ENCODE assay signal across 1 cellular context in the genomic region with DNA sequence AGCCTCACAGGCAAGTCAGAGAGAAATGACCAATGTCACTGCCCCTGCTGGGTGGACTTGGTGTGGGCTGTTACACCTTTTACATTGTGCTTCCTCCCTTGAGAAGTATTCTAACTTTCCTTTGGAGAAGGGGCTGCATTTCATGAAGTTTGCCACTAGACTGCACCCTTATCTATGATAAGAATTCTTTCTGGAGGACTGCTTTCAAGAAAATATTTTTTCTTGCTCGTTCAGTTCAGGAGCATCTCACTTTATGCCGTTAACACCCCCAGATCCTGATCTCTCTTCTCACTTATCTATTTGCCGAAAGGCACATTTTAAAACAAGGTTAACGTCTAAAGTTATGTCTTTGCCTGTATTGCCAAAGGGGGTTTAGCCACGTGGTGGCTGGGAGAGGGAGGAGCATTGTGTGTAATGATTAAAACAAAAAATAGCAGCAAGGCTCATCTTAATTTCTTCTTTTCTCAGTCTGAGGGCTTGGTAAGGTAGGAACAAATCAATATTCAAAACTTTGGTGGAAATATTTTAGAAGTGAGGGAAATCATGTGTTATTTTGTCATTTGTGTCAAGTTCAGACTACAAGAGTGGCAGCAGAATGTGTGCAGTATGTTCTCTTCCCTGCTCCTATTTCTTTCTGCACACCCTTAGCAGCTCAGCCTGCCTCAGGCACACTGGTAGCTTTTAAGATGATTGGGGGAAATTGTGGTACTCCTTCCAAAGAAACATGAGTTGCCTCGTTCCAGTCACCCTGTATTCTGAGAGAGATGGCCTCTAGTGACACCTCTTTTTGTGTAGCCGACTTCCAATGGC.
A peak's percentile ranks its signal among the peaks of the same experiment; 100 is the strongest.
TF ChIP-seq lines count a peak whose summit lies in the region.

No MANE protein-coding gene starts in this region.

TF ChIP-seq in K562, 482 proteins besides CTCF, POLR2A, EP300 and RAD21 (continued from another document):
- no peak for TF ChIP-seq TEAD1 (CRISPR knock-in tag; IDR thresholded peaks at IDR 0.05)
- no peak for TF ChIP-seq ELF4 (CRISPR knock-in tag; IDR thresholded peaks at IDR 0.05)
- TF ChIP-seq HSF4 (CRISPR knock-in tag; IDR thresholded peaks at IDR 0.05; ENCODE audit: borderline replicate concordance), result no peak
- TF ChIP-seq U2AF2 (optimal IDR thresholded peaks at IDR 0.05; ENCODE audit: low read depth, low read length), result no peak
- TF ChIP-seq, protein P1, sequence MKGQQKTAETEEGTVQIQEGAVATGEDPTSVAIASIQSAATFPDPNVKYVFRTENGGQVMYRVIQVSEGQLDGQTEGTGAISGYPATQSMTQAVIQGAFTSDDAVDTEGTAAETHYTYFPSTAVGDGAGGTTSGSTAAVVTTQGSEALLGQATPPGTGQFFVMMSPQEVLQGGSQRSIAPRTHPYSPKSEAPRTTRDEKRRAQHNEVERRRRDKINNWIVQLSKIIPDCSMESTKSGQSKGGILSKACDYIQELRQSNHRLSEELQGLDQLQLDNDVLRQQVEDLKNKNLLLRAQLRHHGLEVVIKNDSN (CRISPR knock-in tag; IDR thresholded peaks at IDR 0.05), result 0 out of 2 replicates have a peak, but pooled peaks have one; percentile 46
- TF ChIP-seq ZNF766 (CRISPR knock-in tag; conservative IDR thresholded peaks at IDR 0.05), result no peak
- TF ChIP-seq ZNF408 (CRISPR knock-in tag; IDR thresholded peaks at IDR 0.05; ENCODE audit: low read depth), result no peak
- TF ChIP-seq, protein P2, sequence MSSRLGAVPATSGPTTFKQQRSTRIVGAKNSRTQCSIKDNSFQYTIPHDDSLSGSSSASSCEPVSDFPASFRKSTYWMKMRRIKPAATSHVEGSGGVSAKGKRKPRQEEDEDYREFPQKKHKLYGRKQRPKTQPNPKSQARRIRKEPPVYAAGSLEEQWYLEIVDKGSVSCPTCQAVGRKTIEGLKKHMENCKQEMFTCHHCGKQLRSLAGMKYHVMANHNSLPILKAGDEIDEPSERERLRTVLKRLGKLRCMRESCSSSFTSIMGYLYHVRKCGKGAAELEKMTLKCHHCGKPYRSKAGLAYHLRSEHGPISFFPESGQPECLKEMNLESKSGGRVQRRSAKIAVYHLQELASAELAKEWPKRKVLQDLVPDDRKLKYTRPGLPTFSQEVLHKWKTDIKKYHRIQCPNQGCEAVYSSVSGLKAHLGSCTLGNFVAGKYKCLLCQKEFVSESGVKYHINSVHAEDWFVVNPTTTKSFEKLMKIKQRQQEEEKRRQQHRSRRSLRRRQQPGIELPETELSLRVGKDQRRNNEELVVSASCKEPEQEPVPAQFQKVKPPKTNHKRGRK (tag; IDR thresholded peaks at IDR 0.05), result no peak
- TF ChIP-seq, protein P3, sequence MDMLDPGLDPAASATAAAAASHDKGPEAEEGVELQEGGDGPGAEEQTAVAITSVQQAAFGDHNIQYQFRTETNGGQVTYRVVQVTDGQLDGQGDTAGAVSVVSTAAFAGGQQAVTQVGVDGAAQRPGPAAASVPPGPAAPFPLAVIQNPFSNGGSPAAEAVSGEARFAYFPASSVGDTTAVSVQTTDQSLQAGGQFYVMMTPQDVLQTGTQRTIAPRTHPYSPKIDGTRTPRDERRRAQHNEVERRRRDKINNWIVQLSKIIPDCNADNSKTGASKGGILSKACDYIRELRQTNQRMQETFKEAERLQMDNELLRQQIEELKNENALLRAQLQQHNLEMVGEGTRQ (CRISPR knock-in tag; IDR thresholded peaks at IDR 0.05), result peak; percentile 49; the same call in 1 of the 2 replicates
- TF ChIP-seq, protein P4, sequence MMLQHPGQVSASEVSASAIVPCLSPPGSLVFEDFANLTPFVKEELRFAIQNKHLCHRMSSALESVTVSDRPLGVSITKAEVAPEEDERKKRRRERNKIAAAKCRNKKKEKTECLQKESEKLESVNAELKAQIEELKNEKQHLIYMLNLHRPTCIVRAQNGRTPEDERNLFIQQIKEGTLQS (IDR thresholded peaks at IDR 0.05), result no peak
- TF ChIP-seq, protein P4 (CRISPR knock-in tag; conservative IDR thresholded peaks at IDR 0.05), result no peak
- TF ChIP-seq HCFC1 (IDR thresholded peaks at IDR 0.05; ENCODE audit: low read depth, low read length), result no peak
- peak in 1 of 2 experiments; percentile 38; a peak in 1 of 4 replicates for TF ChIP-seq SRF (CRISPR knock-in tag; IDR thresholded peaks at IDR 0.05)
- TF ChIP-seq COPS2 (conservative IDR thresholded peaks at IDR 0.05), result no peak
- TF ChIP-seq L3MBTL2 (IDR thresholded peaks at IDR 0.05), result peak; percentile 42; the same call in 1 of the 2 replicates
- TF ChIP-seq ZNF41 (CRISPR knock-in tag; conservative IDR thresholded peaks at IDR 0.05), result no peak
- TF ChIP-seq TOE1 (IDR thresholded peaks at IDR 0.05; ENCODE audit: borderline replicate concordance), result no peak
- TF ChIP-seq TOE1 (CRISPR knock-in tag; IDR thresholded peaks at IDR 0.05; ENCODE audit: borderline replicate concordance, low read depth), result no peak
- peak; percentile 22; the same call in 1 of the 2 replicates for TF ChIP-seq SPI1 (IDR thresholded peaks at IDR 0.05; ENCODE audit: borderline replicate concordance, low read depth, low read length)
